ENCODE assay signal across 1 cellular context in genomic region chr22:17597217-17597616, GRCh38.
TF ChIP-seq lines count a peak whose summit lies in the region.

No MANE protein-coding gene starts in this region.

TF ChIP-seq in IMR-90, 13 proteins besides CTCF, POLR2A, EP300 and RAD21:
- no peak for TF ChIP-seq FOS (IDR thresholded peaks at IDR 0.05; ENCODE audit: low read depth, low read length)
- TF ChIP-seq CHD1 (IDR thresholded peaks at IDR 0.05; ENCODE audit: low read depth, low read length): no peak
- no peak for TF ChIP-seq SMC3 (IDR thresholded peaks at IDR 0.05; ENCODE audit: low read depth, low read length)
- no peak for TF ChIP-seq RCOR1 (IDR thresholded peaks at IDR 0.05; ENCODE audit: insufficient replicate concordance, low read length)
- no peak for TF ChIP-seq MXI1 (IDR thresholded peaks at IDR 0.05; ENCODE audit: borderline replicate concordance, low read depth, low read length)
- TF ChIP-seq RFX5 (IDR thresholded peaks at IDR 0.05; ENCODE audit: low read depth, low read length): no peak
- no peak for TF ChIP-seq CEBPB (IDR thresholded peaks at IDR 0.05; ENCODE audit: low read depth, low read length)
- TF ChIP-seq, protein P1, sequence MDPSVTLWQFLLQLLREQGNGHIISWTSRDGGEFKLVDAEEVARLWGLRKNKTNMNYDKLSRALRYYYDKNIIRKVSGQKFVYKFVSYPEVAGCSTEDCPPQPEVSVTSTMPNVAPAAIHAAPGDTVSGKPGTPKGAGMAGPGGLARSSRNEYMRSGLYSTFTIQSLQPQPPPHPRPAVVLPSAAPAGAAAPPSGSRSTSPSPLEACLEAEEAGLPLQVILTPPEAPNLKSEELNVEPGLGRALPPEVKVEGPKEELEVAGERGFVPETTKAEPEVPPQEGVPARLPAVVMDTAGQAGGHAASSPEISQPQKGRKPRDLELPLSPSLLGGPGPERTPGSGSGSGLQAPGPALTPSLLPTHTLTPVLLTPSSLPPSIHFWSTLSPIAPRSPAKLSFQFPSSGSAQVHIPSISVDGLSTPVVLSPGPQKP (IDR thresholded peaks at IDR 0.05; ENCODE audit: borderline replicate concordance, low read depth, low read length): no peak
- TF ChIP-seq USF2 (IDR thresholded peaks at IDR 0.05; ENCODE audit: low read depth, low read length): no peak
- TF ChIP-seq BHLHE40 (IDR thresholded peaks at IDR 0.05; ENCODE audit: low read depth, low read length): no peak
- TF ChIP-seq MAFK (IDR thresholded peaks at IDR 0.05; ENCODE audit: low read depth, low read length): no peak
TF ChIP-seq in IMR-90: peak in this region for 0.
